ENCODE assay signal across 1 cellular context in genomic region chr17:63911657-63912100, GRCh38.
TF ChIP-seq lines count a peak whose summit lies in the region.

No MANE protein-coding gene starts in this region.

TF ChIP-seq in GM12878, 131 proteins besides CTCF, POLR2A, EP300 and RAD21:
- no peak for TF ChIP-seq CHD1 (IDR thresholded peaks at IDR 0.05; ENCODE audit: low read depth, low read length)
- peak; percentile 33; the same call in 1 of the 2 replicates for TF ChIP-seq SMC3 (IDR thresholded peaks at IDR 0.05; ENCODE audit: borderline replicate concordance, low read length)
